15 cellular contexts compared by ENCODE assay signal in the genomic region with DNA sequence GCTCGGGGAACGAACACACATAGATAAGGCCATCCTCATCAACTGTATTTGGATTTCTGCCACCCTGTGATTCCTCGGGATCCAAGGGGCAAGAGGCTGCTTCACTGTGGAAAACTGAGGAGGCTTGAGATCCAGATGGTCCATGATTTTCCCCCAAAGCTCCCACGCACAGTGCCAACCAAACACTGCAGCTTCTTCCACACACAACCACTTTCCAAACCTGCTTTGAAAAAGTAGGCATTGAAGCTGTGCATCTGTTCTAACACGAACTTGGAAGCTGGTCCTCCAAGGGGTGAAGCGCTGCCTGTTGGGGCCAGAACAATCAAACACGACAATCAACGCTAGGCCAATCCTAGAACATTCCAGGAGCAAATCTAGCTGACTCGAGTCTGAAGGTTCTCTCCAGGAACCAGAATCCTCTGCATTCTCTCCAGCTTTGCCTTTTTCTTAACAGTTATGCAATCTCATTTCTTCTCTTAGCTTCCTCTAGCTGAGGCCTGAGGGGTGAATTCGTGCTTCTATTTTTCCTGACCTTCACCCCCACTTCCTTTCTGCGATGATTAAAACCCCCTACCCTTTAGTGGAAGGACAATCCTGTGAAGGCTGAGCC.
DNase-seq lines count a peak whose midpoint lies in the region; ATAC-seq and TF ChIP-seq lines count a peak whose summit lies in the region.
"Had no signal": no experiment of that assay in that cellular context is flagged by ENCODE, and none has a peak within 500 bp of the region (broad histone marks: within the 10 kb centered on the region; RNA-seq: fewer than 3 reads in every experiment).

No MANE protein-coding gene starts in this region.

- H3K4me2 ChIP-seq in BLaER1 treated with 17β-estradiol and CSF1 and Interleukin-3, amounts not matched to agents 10 nM and 100 nM: peak overlapping the region in 6 of 11 experiments; percentile 15 to 63 (median 42); a peak in 10 of 22 replicates

- H3K4me1 Mint-ChIP-seq in activated T-helper 17 cell treated with anti-CD3 and anti-CD28 coated beads, Interleukin-2, amount 50 U/mL, for 72 hours: no peaks in the 10 kb centered on the region
- H3K4me1 Mint-ChIP-seq: activated naive CD8-positive, alpha-beta T cell treated with anti-CD3 and anti-CD28 coated beads for 36 hours had no signal

- no peak overlapping the region for H3K4me3 Mint-ChIP-seq in activated T-helper 17 cell treated with anti-CD3 and anti-CD28 coated beads, Interleukin-2, amount 50 U/mL, for 72 hours
- H3K4me3 Mint-ChIP-seq: activated naive CD8-positive, alpha-beta T cell treated with anti-CD3 and anti-CD28 coated beads for 36 hours had no signal

- peak overlapping the region; percentile 58 for H3K27ac Mint-ChIP-seq in activated T-helper 17 cell treated with anti-CD3 and anti-CD28 coated beads, Interleukin-2, amount 50 U/mL, for 72 hours
- H3K27ac Mint-ChIP-seq: activated naive CD8-positive, alpha-beta T cell treated with anti-CD3 and anti-CD28 coated beads for 36 hours; IgD-negative memory B cell had no signal

- intact Hi-C loops in heart left ventricle (cut with DNase I): no loop called here

- TF ChIP-seq CTCF in heart left ventricle (IDR thresholded peaks at IDR 0.05) (no peak), neutrophil (IDR thresholded peaks at IDR 0.05) (no peak)

- H3K9me3 Mint-ChIP-seq in activated T-helper 17 cell treated with anti-CD3 and anti-CD28 coated beads, Interleukin-2, amount 50 U/mL, for 72 hours: no peaks in the 10 kb centered on the region
- H3K9me3 Mint-ChIP-seq: activated naive CD8-positive, alpha-beta T cell treated with anti-CD3 and anti-CD28 coated beads for 36 hours; IgD-negative memory B cell had no signal

- WGBS in heart left ventricle, 4 donors: 60 to 66% (median 65%) methylated on average over 11 of the region's 11 CpGs

- no peak overlapping the region for H3K9ac ChIP-seq in BLaER1 treated with 17β-estradiol and CSF1 and Interleukin-3, amounts not matched to agents 10 nM and 100 nM

- H4K20me1 ChIP-seq in BLaER1 treated with 17β-estradiol and CSF1 and Interleukin-3, amounts not matched to agents 10 nM and 100 nM: peaks cover 0 to 59% (median 0%) of the 10 kb centered on the region in 11 experiments; a peak in 3 of 22 replicates

- H3K27me3 Mint-ChIP-seq in activated T-helper 17 cell treated with anti-CD3 and anti-CD28 coated beads, Interleukin-2, amount 50 U/mL, for 72 hours: no peaks in the 10 kb centered on the region
- H3K27me3 Mint-ChIP-seq: activated naive CD8-positive, alpha-beta T cell treated with anti-CD3 and anti-CD28 coated beads for 36 hours; IgD-negative memory B cell had no signal

- no peaks in the 10 kb centered on the region for H3K9me3 ChIP-seq in BLaER1 treated with 17β-estradiol and CSF1 and Interleukin-3, amounts not matched to agents 10 nM and 100 nM (replicated peaks in 1 of 11)
- no peaks in the 10 kb centered on the region for H3K9me3 ChIP-seq in heart left ventricle
- H3K9me3 ChIP-seq in neutrophil: no peaks in the 10 kb centered on the region

- H3K27ac ChIP-seq in BLaER1 treated with 17β-estradiol and CSF1 and Interleukin-3, amounts not matched to agents 10 nM and 100 nM: no peak overlapping the region
- H3K27ac ChIP-seq in heart left ventricle (peak overlapping the region; percentile 26 to 80 (median 62)), neutrophil (peak overlapping the region; percentile 34)

- no peaks in the 10 kb centered on the region; a peak in 1 of 22 replicates for H3K36me3 ChIP-seq in BLaER1 treated with 17β-estradiol and CSF1 and Interleukin-3, amounts not matched to agents 10 nM and 100 nM
- H3K36me3 ChIP-seq in heart left ventricle (peaks cover 0 to 44% (median 3%) of the 10 kb centered on the region in 9 donors), neutrophil (peaks cover 89% of the 10 kb centered on the region)

- H3K4me1 ChIP-seq in BLaER1 treated with 17β-estradiol and CSF1 and Interleukin-3, amounts not matched to agents 10 nM and 100 nM: peaks cover 0 to 32% (median 13%) of the 10 kb centered on the region in 10 experiments; a peak in 14 of 20 replicates
- H3K4me1 ChIP-seq in heart left ventricle (peaks cover 0 to 35% (median 15%) of the 10 kb centered on the region in 12 donors), neutrophil (ENCODE audit: control insufficient read depth in 1 of 2, insufficient read depth in 1 of 2, low read depth in 1 of 2, low read length in 1 of 2) (peaks cover 7 to 20% of the 10 kb centered on the region in 2 experiments)

- H3K4me3 ChIP-seq in BLaER1 treated with 17β-estradiol and CSF1 and Interleukin-3, amounts not matched to agents 10 nM and 100 nM: no peak overlapping the region
- no peak overlapping the region for H3K4me3 ChIP-seq in heart left ventricle
- no peak overlapping the region for H3K4me3 ChIP-seq in neutrophil (ENCODE audit: low read depth in 1 of 2, low read length in 1 of 2)
- H3K4me3 ChIP-seq: skin epidermis had no signal

- no peaks in the 10 kb centered on the region for H3K36me3 Mint-ChIP-seq in activated T-helper 17 cell treated with anti-CD3 and anti-CD28 coated beads, Interleukin-2, amount 50 U/mL, for 72 hours (ENCODE audit: low read depth)
- H3K36me3 Mint-ChIP-seq: activated naive CD8-positive, alpha-beta T cell treated with anti-CD3 and anti-CD28 coated beads for 36 hours had no signal

- ATAC-seq in activated T-helper 17 cell treated with anti-CD3 and anti-CD28 coated beads, Interleukin-2, amount 50 U/mL, for 72 hours (replicated peaks): no peak
- peak in 2 of 4 donors; percentile 16 to 49 for ATAC-seq in heart left ventricle
- no peak for ATAC-seq in GM21367 (IDR thresholded peaks at IDR 0.05; ENCODE audit: unreplicated experiment)
- no peak for ATAC-seq in HG03439 (IDR thresholded peaks at IDR 0.05; ENCODE audit: unreplicated experiment)
- ATAC-seq in HG03565 (IDR thresholded peaks at IDR 0.05; ENCODE audit: unreplicated experiment): no peak

- peak in 1 of 5 donors; percentile 21 for DNase-seq in heart left ventricle
- DNase-seq in GM19238 (ENCODE audit: insufficient read length, low spot score): no peak
- DNase-seq: activated naive CD8-positive, alpha-beta T cell treated with anti-CD3 and anti-CD28 coated beads for 36 hours; effector CD8-positive, alpha-beta T cell; NCI-H187 treated with DMSO at 0.1 percent for 48 hours; NK-92 treated with Interleukin-12 subunit alpha and Interleukin-12 subunit beta, amount 100 ng/mL, for 24 hours; T-helper 1 cell had no signal

- TF ChIP-seq POLR2A in heart left ventricle (IDR thresholded peaks at IDR 0.05): no peak

- peaks cover 0 to 100% (median 0%) of the 10 kb centered on the region in 11 experiments; a peak in 6 of 22 replicates for H3K27me3 ChIP-seq in BLaER1 treated with 17β-estradiol and CSF1 and Interleukin-3, amounts not matched to agents 10 nM and 100 nM
- H3K27me3 ChIP-seq in heart left ventricle (no peaks in the 10 kb centered on the region), neutrophil (no peaks in the 10 kb centered on the region)

Comparison
In these comparisons a context has a peak if more than half of its experiments do, and no peak if none do; other contexts are left out.
1. H3K27ac ChIP-seq: peak in heart left ventricle (12 of 12) and neutrophil (single experiment); none in BLaER1 treated with 17β-estradiol and CSF1 and Interleukin-3, amounts not matched to agents 10 nM and 100 nM (0 of 11).